Comparison of ENCODE assay signal across 1 cellular context in the genomic region with DNA sequence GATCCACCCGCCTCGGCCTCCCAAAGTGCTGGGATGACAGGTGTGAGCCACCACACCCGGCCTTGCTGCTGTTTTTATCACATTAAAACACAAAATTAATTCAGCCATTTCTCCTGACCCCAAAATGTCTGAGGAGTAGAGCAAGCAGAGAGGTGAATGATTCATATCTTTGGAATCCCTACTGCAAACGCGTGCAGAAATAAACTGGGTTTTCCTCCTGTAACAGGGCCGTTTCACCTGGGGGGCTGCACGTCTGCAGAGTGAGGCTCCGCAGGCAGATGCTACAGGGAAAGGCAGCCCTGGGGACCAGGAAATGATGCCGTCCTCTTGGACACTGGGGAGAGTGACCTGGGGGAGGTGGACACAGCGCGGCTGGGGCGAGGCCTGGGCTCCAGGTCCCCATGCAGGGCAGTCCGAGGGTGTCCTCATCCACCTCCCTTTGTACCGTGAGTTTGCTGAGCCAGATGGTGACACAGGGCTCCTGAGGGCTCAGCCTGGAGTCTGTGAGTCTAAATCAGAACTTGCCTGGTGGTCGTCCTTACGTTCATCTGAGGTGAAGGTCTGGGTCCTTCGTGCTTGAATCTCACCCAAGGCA.
TF ChIP-seq lines count a peak whose summit lies in the region.

No MANE protein-coding gene starts in this region.

TF ChIP-seq in HepG2, 621 proteins besides CTCF, POLR2A, EP300 and RAD21:
- TF ChIP-seq ZSCAN22 (CRISPR knock-in tag; IDR thresholded peaks at IDR 0.05) = 0 out of 2 replicates have a peak, but pooled peaks have one; percentile 31
- TF ChIP-seq SOX6 (IDR thresholded peaks at IDR 0.05) = no peak
- no peak for TF ChIP-seq SOX6 (CRISPR knock-in tag; IDR thresholded peaks at IDR 0.05)
